15 cellular contexts compared by ENCODE assay signal in the genomic region with DNA sequence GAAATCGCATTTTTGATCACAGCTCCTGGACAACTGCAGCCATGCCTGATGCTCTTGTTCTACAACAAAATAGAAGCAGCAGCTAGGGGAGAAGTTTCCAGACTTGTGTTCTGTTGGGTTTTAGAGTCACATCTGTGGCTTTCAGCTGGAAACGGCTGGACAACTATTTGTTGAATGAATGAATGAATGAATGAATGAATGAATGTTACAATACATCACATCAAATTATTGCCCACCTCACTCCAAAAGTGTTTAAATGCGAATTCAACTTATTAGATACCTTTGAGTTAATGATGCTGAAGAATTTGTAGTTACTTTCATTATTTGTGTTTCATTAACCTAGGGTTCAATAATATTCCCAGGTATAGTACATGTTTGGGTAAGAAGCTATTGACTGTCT.
"Had no signal": no experiment of that assay in that cellular context is flagged by ENCODE, and none has a peak within 500 bp of the region (broad histone marks: within the 10 kb centered on the region; RNA-seq: fewer than 3 reads in every experiment).

No MANE protein-coding gene starts in this region.

- DNase-seq: activated CD8-positive, alpha-beta T cell treated with anti-CD3 and anti-CD28 coated beads, Interleukin-2, amount 10 ng/mL, durations not matched to agents 7 days and 5 days; activated T-cell treated with anti-CD3 and anti-CD28 coated beads, Interleukin-2, amount 50 U/mL, for 24 hours; body of pancreas; caudate nucleus; dorsolateral prefrontal cortex; glutamatergic neuron; hypothalamus; kidney; stimulated activated naive CD8-positive, alpha-beta T cell treated with anti-CD3 and anti-CD28 coated beads, Interleukin-15, amount 100 ng/mL, for 72 hours; upper lobe of right lung had no signal

- H3K36me3 ChIP-seq: prostate gland, right atrium auricular region, suprapubic skin, upper lobe of right lung had no signal

- H3K27ac ChIP-seq: body of pancreas, prostate gland, right atrium auricular region, suprapubic skin, upper lobe of right lung had no signal

- ATAC-seq: body of pancreas had no signal

- H3K4me1 ChIP-seq: body of pancreas, prostate gland, right atrium auricular region, upper lobe of right lung had no signal

- H3K4me3 ChIP-seq: body of pancreas, dorsolateral prefrontal cortex, prostate gland, right atrium auricular region, suprapubic skin, upper lobe of right lung had no signal

- H3K27me3 ChIP-seq: body of pancreas, dorsolateral prefrontal cortex, foreskin keratinocyte, right atrium auricular region, suprapubic skin, upper lobe of right lung had no signal

- FAIRE-seq: colon, kidney had no signal

- H3K9me3 ChIP-seq: body of pancreas, prostate gland, right atrium auricular region, suprapubic skin, upper lobe of right lung had no signal
